19 cellular contexts compared by ENCODE assay signal in the genomic region with DNA sequence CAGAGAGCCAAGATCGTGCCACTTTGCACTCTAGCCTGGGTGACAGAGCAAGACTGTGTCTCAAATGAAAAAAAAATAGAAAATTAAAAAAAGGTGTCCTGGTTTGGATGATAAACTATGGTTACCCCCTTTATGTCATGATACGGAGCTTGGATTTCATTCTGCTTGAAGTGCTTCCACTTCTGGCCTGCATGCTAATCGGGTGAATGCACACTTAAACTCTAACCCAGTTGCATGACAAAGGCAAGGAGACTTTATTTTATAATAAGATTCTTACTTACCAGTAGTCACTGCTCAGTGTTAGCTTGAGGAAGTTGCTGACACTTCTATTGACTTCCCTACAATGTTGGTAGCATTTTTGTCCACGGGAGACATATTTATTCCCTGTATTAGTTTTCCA.
"Had no signal": no experiment of that assay in that cellular context is flagged by ENCODE, and none has a peak within 500 bp of the region (broad histone marks: within the 10 kb centered on the region; RNA-seq: fewer than 3 reads in every experiment).

No MANE protein-coding gene starts in this region.

- H3K4me1 ChIP-seq: body of pancreas had no signal

- H3K27me3 Mint-ChIP-seq: activated CD4-positive, alpha-beta T cell treated with anti-CD3 and anti-CD28 coated beads, Interleukin-2, amount 10 ng/mL, durations not matched to agents 7 days and 5 days; activated naive CD4-positive, alpha-beta T cell treated with anti-CD3 and anti-CD28 coated beads, Interleukin-2, amount 10 ng/mL, durations not matched to agents 7 days and 5 days; T-helper 17 cell had no signal

- DNase-seq: activated CD4-positive, alpha-beta T cell treated with anti-CD3 and anti-CD28 coated beads, Interleukin-2, amount 10 ng/mL, durations not matched to agents 7 days and 5 days; activated CD4-positive, CD25-positive, alpha-beta regulatory T cell; activated CD8-positive, alpha-beta memory T cell treated with anti-CD3 and anti-CD28 coated beads for 24 hours; activated naive CD4-positive, alpha-beta T cell treated with anti-CD3 and anti-CD28 coated beads, Interleukin-2, amount 10 ng/mL, durations not matched to agents 7 days and 5 days; amniotic stem cell; body of pancreas; central memory CD4-positive, alpha-beta T cell; effector CD4-positive, alpha-beta T cell; immature natural killer cell; left lung; occipital lobe; stimulated activated CD4-positive, alpha-beta T cell treated with anti-CD3 and anti-CD28 coated beads, Interleukin-4, amount 100 ng/mL, for 4 hours; stomach; T-helper 17 cell; tibial artery had no signal

- H3K4me1 Mint-ChIP-seq: nephron had no signal

- H3K27ac ChIP-seq: body of pancreas, coronary artery, epithelial cell of prostate, stomach, tibial artery had no signal

- H3K4me3 ChIP-seq: body of pancreas, coronary artery, left lung, stomach, tibial artery had no signal

- H3K9me3 ChIP-seq: body of pancreas, left lung, stomach, tibial artery had no signal

- H3K27ac Mint-ChIP-seq: activated CD4-positive, alpha-beta T cell treated with anti-CD3 and anti-CD28 coated beads, Interleukin-2, amount 10 ng/mL, durations not matched to agents 7 days and 5 days; activated naive CD4-positive, alpha-beta T cell treated with anti-CD3 and anti-CD28 coated beads, Interleukin-2, amount 10 ng/mL, durations not matched to agents 7 days and 5 days; activated T-helper 2 cell treated with anti-CD3 and anti-CD28 coated beads, Interferon-gamma antibody, Interleukin-2, Interleukin-4, amounts not matched to agents 10 μg/mL and 5 μg/mL and 100 μg/mL, durations not matched to agents 14 hours and 24 hours and 36 hours; nephron; T-helper 17 cell had no signal

- H3K9me3 Mint-ChIP-seq: activated CD4-positive, alpha-beta T cell treated with anti-CD3 and anti-CD28 coated beads, Interleukin-2, amount 10 ng/mL, durations not matched to agents 7 days and 5 days; activated naive CD4-positive, alpha-beta T cell treated with anti-CD3 and anti-CD28 coated beads, Interleukin-2, amount 10 ng/mL, durations not matched to agents 7 days and 5 days; activated T-helper 2 cell treated with anti-CD3 and anti-CD28 coated beads, Interferon-gamma antibody, Interleukin-2, Interleukin-4, amounts not matched to agents 10 μg/mL and 5 μg/mL and 100 μg/mL, durations not matched to agents 14 hours and 24 hours and 36 hours; immature natural killer cell; nephron had no signal

- H3K4me3 Mint-ChIP-seq: activated CD4-positive, alpha-beta T cell treated with anti-CD3 and anti-CD28 coated beads, Interleukin-2, amount 10 ng/mL, durations not matched to agents 7 days and 5 days; activated naive CD4-positive, alpha-beta T cell treated with anti-CD3 and anti-CD28 coated beads, Interleukin-2, amount 10 ng/mL, durations not matched to agents 7 days and 5 days; immature natural killer cell; nephron; T-helper 17 cell had no signal

- H3K36me3 ChIP-seq: left lung, stomach, tibial artery had no signal

- H3K27me3 ChIP-seq: body of pancreas, left lung, stomach, tibial artery had no signal

- H3K36me3 Mint-ChIP-seq: activated naive CD4-positive, alpha-beta T cell treated with anti-CD3 and anti-CD28 coated beads, Interleukin-2, amount 10 ng/mL, durations not matched to agents 7 days and 5 days; immature natural killer cell had no signal
